ENCODE assay signal across 16 cellular contexts in genomic region chr21:37737497-37737896, GRCh38.
A peak's percentile ranks its signal among the peaks of the same experiment; 100 is the strongest.
DNase-seq lines count a peak whose midpoint lies in the region; ATAC-seq and TF ChIP-seq lines count a peak whose summit lies in the region.
"Had no signal": no experiment of that assay in that cellular context is flagged by ENCODE, and none has a peak within 500 bp of the region (broad histone marks: within the 10 kb centered on the region; RNA-seq: fewer than 3 reads in every experiment).

No MANE protein-coding gene starts in this region.

- DNase-seq in Karpas-422, result no peak
- DNase-seq in chondrocyte (ENCODE audit: low spot score), result no peak
- DNase-seq in hepatic stellate cell (ENCODE audit: low spot score), result peak; percentile 29
- DNase-seq in tibial artery, result peak in 1 of 2 donors; percentile 71
- no peak for DNase-seq in dermis blood vessel endothelial cell
- DNase-seq in cerebellar cortex (ENCODE audit: low spot score), result no peak
- DNase-seq: CD4-positive, alpha-beta memory T cell; HCEC 1CT; KBM-7; NCI-H1048; NCI-H146; NCI-H2081 treated with DMSO at 0.1 percent for 48 hours; NCI-H510A; NCI-H774; PC-3 had no signal

- TF ChIP-seq CTCF in chondrocyte (IDR thresholded peaks at IDR 0.05) (no peak), tibial artery (IDR thresholded peaks at IDR 0.05) (no peak)

- H3K4me1 Mint-ChIP-seq in chondrocyte (ENCODE audit: low read depth), result peaks cover 33% of the 10 kb centered on the region
- H3K4me1 Mint-ChIP-seq: CD4-positive, alpha-beta memory T cell had no signal

- no peaks in the 10 kb centered on the region for H3K79me2 ChIP-seq in Karpas-422 (ENCODE audit: low read length)

- H3K36me3 Mint-ChIP-seq in chondrocyte (ENCODE audit: low read depth), result no peaks in the 10 kb centered on the region
- H3K36me3 Mint-ChIP-seq: CD4-positive, alpha-beta memory T cell had no signal

- H3K4me2 ChIP-seq in Karpas-422 (ENCODE audit: low read depth, low read length, poor library complexity, severe bottlenecking), result peak overlapping the region; percentile 27

- H3K27me3 Mint-ChIP-seq in chondrocyte (ENCODE audit: low read depth), result no peaks in the 10 kb centered on the region

- H3K27me3 ChIP-seq in Karpas-422 (ENCODE audit: low read length) (no peaks in the 10 kb centered on the region), tibial artery (no peaks in the 10 kb centered on the region)

- ATAC-seq in HG03354 (IDR thresholded peaks at IDR 0.05; ENCODE audit: poor library complexity, severe bottlenecking, unreplicated experiment), result no peak
- ATAC-seq: PC-3 had no signal

- no peaks in the 10 kb centered on the region for H3K9me2 ChIP-seq in Karpas-422 (replicated peaks; ENCODE audit: insufficient read depth, low read length)

- H3K27ac ChIP-seq in Karpas-422 (ENCODE audit: low read length), result no peak overlapping the region
- H3K27ac ChIP-seq in tibial artery, result peak overlapping the region; percentile 51 to 71

- H3K27ac Mint-ChIP-seq in chondrocyte (ENCODE audit: unreplicated experiment), result peak overlapping the region; percentile 77
- H3K27ac Mint-ChIP-seq: CD4-positive, alpha-beta memory T cell had no signal

- no peak overlapping the region for H3K4me3 ChIP-seq in Karpas-422 (ENCODE audit: low read length)
- no peak overlapping the region for H3K4me3 ChIP-seq in tibial artery

- no peak overlapping the region for H3K4me3 Mint-ChIP-seq in chondrocyte (ENCODE audit: unreplicated experiment)
- H3K4me3 Mint-ChIP-seq: CD4-positive, alpha-beta memory T cell had no signal

- no peak overlapping the region for H2AFZ ChIP-seq in Karpas-422 (ENCODE audit: low read length)

- no peaks in the 10 kb centered on the region for H4K20me1 ChIP-seq in Karpas-422 (ENCODE audit: insufficient read depth, low read depth, low read length)

- no peak overlapping the region for H3K9ac ChIP-seq in Karpas-422 (ENCODE audit: low read length)

- H3K9me3 ChIP-seq in Karpas-422 (ENCODE audit: low read length), result no peaks in the 10 kb centered on the region
- no peaks in the 10 kb centered on the region for H3K9me3 ChIP-seq in tibial artery

- intact Hi-C loops in tibial artery (cut with DNase I; ENCODE audit: low total_unique reads), result no loop called here

- no peaks in the 10 kb centered on the region for H3K36me3 ChIP-seq in Karpas-422 (ENCODE audit: insufficient read depth, low read length)
- H3K36me3 ChIP-seq in tibial artery, result no peaks in the 10 kb centered on the region

- peaks cover 10% of the 10 kb centered on the region for H3K4me1 ChIP-seq in Karpas-422 (ENCODE audit: low read length)
- H3K4me1 ChIP-seq in tibial artery, result peaks cover 4 to 53% (median 16%) of the 10 kb centered on the region in 4 donors

- no peaks in the 10 kb centered on the region for H3K9me3 Mint-ChIP-seq in chondrocyte (ENCODE audit: low read depth)
- H3K9me3 Mint-ChIP-seq: CD4-positive, alpha-beta memory T cell had no signal
